In the genomic region with DNA sequence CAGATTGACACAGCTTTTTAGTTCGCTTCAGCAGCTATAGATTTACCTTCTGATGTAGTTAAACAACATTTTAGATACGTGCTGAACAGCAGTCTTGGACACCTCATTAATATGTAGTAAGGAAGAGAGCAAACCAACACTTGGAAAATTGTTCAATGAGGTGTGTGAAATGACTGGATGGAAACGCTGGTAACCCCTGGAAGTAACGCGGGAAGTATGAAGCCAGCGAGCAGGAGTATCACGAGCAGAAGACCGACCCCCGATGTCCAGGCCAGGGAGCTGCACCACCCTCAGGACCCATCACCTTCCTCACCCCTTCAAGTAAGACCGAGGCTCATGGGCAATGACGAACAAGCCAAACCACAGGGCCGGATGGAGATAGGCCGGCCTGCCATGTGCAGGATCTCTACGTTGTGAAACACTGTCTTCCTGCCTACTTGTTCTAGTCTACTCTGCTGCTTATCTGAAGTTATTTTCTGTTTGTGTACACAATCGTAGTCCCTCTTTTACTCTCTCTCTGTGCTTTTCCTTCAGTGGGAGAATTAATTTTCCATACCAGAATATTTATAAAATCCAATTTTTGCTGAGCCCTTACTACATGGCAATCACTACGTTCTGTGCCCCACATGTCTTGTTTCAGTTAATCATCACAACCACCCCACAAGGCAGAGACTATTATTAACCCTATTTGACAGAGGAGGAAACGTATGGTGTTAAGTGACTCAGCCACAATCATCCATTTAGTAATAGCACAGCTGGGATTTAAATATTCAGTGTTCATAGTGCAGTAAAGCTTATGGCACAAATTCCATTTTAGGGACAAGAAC, we compare ENCODE assay signal across 9 cellular contexts.
DNase-seq lines count a peak whose midpoint lies in the region; ATAC-seq and TF ChIP-seq lines count a peak whose summit lies in the region.
"Had no signal": no experiment of that assay in that cellular context is flagged by ENCODE, and none has a peak within 500 bp of the region (broad histone marks: within the 10 kb centered on the region; RNA-seq: fewer than 3 reads in every experiment).

No MANE protein-coding gene starts in this region.

- no peak for TF ChIP-seq RAD21 in SK-N-SH (IDR thresholded peaks at IDR 0.05; ENCODE audit: low read length)

- peaks cover 82% of the 10 kb centered on the region for H3K79me2 ChIP-seq in SK-N-SH (ENCODE audit: insufficient read depth)

- ATAC-seq in GM19023 (IDR thresholded peaks at IDR 0.05; ENCODE audit: unreplicated experiment), result peak; percentile 63
- ATAC-seq in HG03066 (IDR thresholded peaks at IDR 0.05; ENCODE audit: low read depth, unreplicated experiment), result peak; percentile 56

- 77% methylated on average over 15 of the region's 17 CpGs for WGBS in SK-N-SH (ENCODE audit: low lambda C conversion rate)

- H3K9me2 ChIP-seq in SK-N-SH, result no peaks in the 10 kb centered on the region

- H3K4me2 ChIP-seq in SK-N-SH, result peak overlapping the region; percentile 10; the same call in 1 of the 2 replicates

- intact Hi-C loops in A673 (cut with micrococcal nuclease; ENCODE audit: unreplicated experiment), result no loop called here

- peak in 1 of 2 experiments; percentile 40; a peak in 1 of 4 replicates for TF ChIP-seq EP300 in SK-N-SH (IDR thresholded peaks at IDR 0.05; ENCODE audit: borderline replicate concordance in 1 of 2, low read depth in 1 of 2, low read length in 1 of 2)

- TF ChIP-seq CTCF in A673 (conservative IDR thresholded peaks at IDR 0.05; ENCODE audit: low read depth, low read length) (no peak), SK-N-SH (IDR thresholded peaks at IDR 0.05) (no peak)

- no peaks in the 10 kb centered on the region for H4K20me1 ChIP-seq in SK-N-SH (ENCODE audit: insufficient read depth)

- H3K27ac ChIP-seq in A673 (ENCODE audit: low read depth, low read length, poor library complexity, severe bottlenecking) (no peak overlapping the region), SK-N-SH (ENCODE audit: low read depth in 2 of 2, low read length in 1 of 2) (peak overlapping the region in 1 of 2 experiments; percentile 92; a peak in 2 of 4 replicates)

- no peaks in the 10 kb centered on the region for H3K36me3 ChIP-seq in A673 (ENCODE audit: insufficient read depth, low read length, poor library complexity, severe bottlenecking)
- H3K36me3 ChIP-seq in SK-N-SH (replicated peaks in 1 of 2; ENCODE audit: control insufficient read depth in 1 of 2, insufficient read depth in 2 of 2, low read length in 1 of 2), result no peaks in the 10 kb centered on the region

- H3K4me3 ChIP-seq in A673 (ENCODE audit: low read depth, low read length, poor library complexity, severe bottlenecking) (no peak overlapping the region), SK-N-SH (ENCODE audit: low read depth in 2 of 2, low read length in 1 of 2) (no peak overlapping the region)

- no peak overlapping the region for H2AFZ ChIP-seq in SK-N-SH (ENCODE audit: low read depth)

- H3K9me3 ChIP-seq in A673 (ENCODE audit: low read depth, low read length, poor library complexity, severe bottlenecking) (no peaks in the 10 kb centered on the region), SK-N-SH (no peaks in the 10 kb centered on the region)

- no peak overlapping the region for H3K9ac ChIP-seq in SK-N-SH

- H3K4me1 ChIP-seq in A673 (ENCODE audit: insufficient read depth, low read length, poor library complexity, severe bottlenecking), result peaks cover 11% of the 10 kb centered on the region
- peaks cover 6 to 33% of the 10 kb centered on the region in 2 experiments for H3K4me1 ChIP-seq in SK-N-SH (ENCODE audit: control insufficient read depth in 1 of 2, insufficient read depth in 2 of 2, low read depth in 1 of 2, low read length in 1 of 2)

- H3F3A ChIP-seq in SK-N-SH (replicated peaks; ENCODE audit: insufficient read depth), result peaks cover 53% of the 10 kb centered on the region

- DNase-seq in A673 (ENCODE audit: low spot score) (peak; percentile 56), SK-N-SH (no peak), lung microvascular endothelial cell (ENCODE audit: low read depth in 2 of 2) (peak; percentile 37 to 94), NCI-H1694 treated with DMSO at 0.1 percent for 48 hours (lab: John Stamatoyannopoulos, UW) (no peak), ecto neural progenitor cell (ENCODE audit: low spot score) (no peak), 8988T (no peak)
- DNase-seq: activated naive CD8-positive, alpha-beta T cell treated with anti-CD3 and anti-CD28 coated beads, Interleukin-2, amount 10 ng/mL, durations not matched to agents 7 days and 5 days had no signal

- CTCF ChIA-PET in A673 (lab: Charles Lee) (interaction anchor here (0.6 to 0.7 kb wide), 2 partner anchors 12 to 242 kb away, joined by 4 to 12 read pairs; no protein-coding TSS in a partner anchor), SK-N-SH (lab: Yijun Ruan, JAX) (no interaction called here)

- BruUV-seq in A673 (replicated peaks; lab: Mats Ljungman, UMichigan), result no TSS peak

- H3K27me3 ChIP-seq in A673 (replicated peaks; ENCODE audit: insufficient read depth, low read depth, low read length, poor library complexity) (no peaks in the 10 kb centered on the region), SK-N-SH (ENCODE audit: insufficient read depth) (no peaks in the 10 kb centered on the region)

- POLR2A ChIA-PET in A673 (lab: Charles Lee; ENCODE audit: low non-redundant PET) (no interaction called here), SK-N-SH (lab: Yijun Ruan, JAX) (no interaction called here)

TF ChIP-seq in SK-N-SH, 30 proteins besides CTCF, POLR2A, EP300 and RAD21 (continues in another document):
- TF ChIP-seq ZBTB33 (IDR thresholded peaks at IDR 0.05; ENCODE audit: borderline replicate concordance, low read depth) (no peak), EZH2phosphoT487 (IDR thresholded peaks at IDR 0.05; ENCODE audit: borderline replicate concordance, low read depth) (no peak), TEAD4 (IDR thresholded peaks at IDR 0.05; ENCODE audit: borderline replicate concordance, insufficient read depth) (no peak), SIN3A (IDR thresholded peaks at IDR 0.05; ENCODE audit: borderline replicate concordance, low read depth, low read length) (no peak), POLR2AphosphoS5 (IDR thresholded peaks at IDR 0.05; ENCODE audit: low read depth, low read length) (no peak; the same call in 1 of the 2 replicates), FOXM1 (IDR thresholded peaks at IDR 0.05; ENCODE audit: low read depth) (no peak), GABPA (IDR thresholded peaks at IDR 0.05; ENCODE audit: low read depth) (no peak), IRF3 (IDR thresholded peaks at IDR 0.05; ENCODE audit: low read depth, low read length) (no peak), MAX (IDR thresholded peaks at IDR 0.05; ENCODE audit: low read depth) (peak; percentile 16; the same call in 1 of the 2 replicates), ELF1 (IDR thresholded peaks at IDR 0.05) (no peak), TCF12 (IDR thresholded peaks at IDR 0.05) (peak; percentile 73)
- TF ChIP-seq, protein P1, sequence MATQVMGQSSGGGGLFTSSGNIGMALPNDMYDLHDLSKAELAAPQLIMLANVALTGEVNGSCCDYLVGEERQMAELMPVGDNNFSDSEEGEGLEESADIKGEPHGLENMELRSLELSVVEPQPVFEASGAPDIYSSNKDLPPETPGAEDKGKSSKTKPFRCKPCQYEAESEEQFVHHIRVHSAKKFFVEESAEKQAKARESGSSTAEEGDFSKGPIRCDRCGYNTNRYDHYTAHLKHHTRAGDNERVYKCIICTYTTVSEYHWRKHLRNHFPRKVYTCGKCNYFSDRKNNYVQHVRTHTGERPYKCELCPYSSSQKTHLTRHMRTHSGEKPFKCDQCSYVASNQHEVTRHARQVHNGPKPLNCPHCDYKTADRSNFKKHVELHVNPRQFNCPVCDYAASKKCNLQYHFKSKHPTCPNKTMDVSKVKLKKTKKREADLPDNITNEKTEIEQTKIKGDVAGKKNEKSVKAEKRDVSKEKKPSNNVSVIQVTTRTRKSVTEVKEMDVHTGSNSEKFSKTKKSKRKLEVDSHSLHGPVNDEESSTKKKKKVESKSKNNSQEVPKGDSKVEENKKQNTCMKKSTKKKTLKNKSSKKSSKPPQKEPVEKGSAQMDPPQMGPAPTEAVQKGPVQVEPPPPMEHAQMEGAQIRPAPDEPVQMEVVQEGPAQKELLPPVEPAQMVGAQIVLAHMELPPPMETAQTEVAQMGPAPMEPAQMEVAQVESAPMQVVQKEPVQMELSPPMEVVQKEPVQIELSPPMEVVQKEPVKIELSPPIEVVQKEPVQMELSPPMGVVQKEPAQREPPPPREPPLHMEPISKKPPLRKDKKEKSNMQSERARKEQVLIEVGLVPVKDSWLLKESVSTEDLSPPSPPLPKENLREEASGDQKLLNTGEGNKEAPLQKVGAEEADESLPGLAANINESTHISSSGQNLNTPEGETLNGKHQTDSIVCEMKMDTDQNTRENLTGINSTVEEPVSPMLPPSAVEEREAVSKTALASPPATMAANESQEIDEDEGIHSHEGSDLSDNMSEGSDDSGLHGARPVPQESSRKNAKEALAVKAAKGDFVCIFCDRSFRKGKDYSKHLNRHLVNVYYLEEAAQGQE (IDR thresholded peaks at IDR 0.05; ENCODE audit: low read depth, low read length), result no peak

Comparison
In these comparisons a context has a peak if more than half of its experiments do, and no peak if none do; other contexts are left out.
1. DNase-seq: peak in A673 (single experiment) and lung microvascular endothelial cell (2 of 2); none in SK-N-SH (single experiment), NCI-H1694 treated with DMSO at 0.1 percent for 48 hours (single experiment), ecto neural progenitor cell (single experiment) and 8988T (single experiment).